Comparison of ENCODE assay signal across 31 cellular contexts in genomic region chr11:127383026-127383425, GRCh38.
"Had no signal": no experiment of that assay in that cellular context is flagged by ENCODE, and none has a peak within 500 bp of the region (broad histone marks: within the 10 kb centered on the region; RNA-seq: fewer than 3 reads in every experiment).

No MANE protein-coding gene starts in this region.

- DNase-seq: activated B cell treated with CpG ODN at 0.5 μM for 24 hours; activated CD4-positive, alpha-beta T cell treated with anti-CD3 and anti-CD28 coated beads for 48 hours; activated CD4-positive, alpha-beta T cell treated with anti-CD3 and anti-CD28 coated beads, Interleukin-2, amount 50 U/mL, for 1 hour; activated CD4-positive, alpha-beta T cell treated with anti-CD3 and anti-CD28 coated beads, Interleukin-2, amount 50 U/mL, for 48 hours; activated CD8-positive, alpha-beta memory T cell treated with anti-CD3 and anti-CD28 coated beads for 24 hours; activated CD8-positive, alpha-beta T cell treated with anti-CD3 and anti-CD28 coated beads for 36 hours; activated effector memory CD4-positive, alpha-beta T cell treated with Interleukin-2 at 50 U/mL for 16 hours; activated gamma-delta T cell treated with Interleukin-2 at 50 U/mL for 16 hours; activated naive CD4-positive, alpha-beta T cell treated with anti-CD3 and anti-CD28 coated beads, Interleukin-2, amount 50 U/mL, for 16 hours; activated naive CD4-positive, alpha-beta T cell treated with Interleukin-2 at 50 U/mL for 16 hours; activated T-cell treated with anti-CD3 and anti-CD28 coated beads, Interleukin-2, amount 50 U/mL, for 4 hours; amniotic stem cell; body of pancreas; caudate nucleus; cortex of kidney; dermis blood vessel endothelial cell; effector CD4-positive, alpha-beta T cell; effector memory CD8-positive, alpha-beta T cell; erythroblast; esophagus squamous epithelium; foreskin fibroblast; T-helper 1 cell; T-helper 17 cell; T1000; WERI-Rb-1 had no signal

- H3K27ac Mint-ChIP-seq: activated B cell treated with CpG ODN at 0.5 μM for 24 hours; activated CD8-positive, alpha-beta T cell treated with anti-CD3 and anti-CD28 coated beads for 36 hours; activated naive CD8-positive, alpha-beta T cell; activated T-helper 17 cell treated with anti-CD3 and anti-CD28 coated beads, Interleukin-2, amount 50 U/mL, for 72 hours; effector memory CD8-positive, alpha-beta T cell; T-helper 17 cell; T-helper 2 cell treated with Interferon-gamma antibody and Interleukin-4, amounts not matched to agents 5 μg/mL and 100 μg/mL, for 36 hours had no signal

- H3K36me3 Mint-ChIP-seq: activated naive CD8-positive, alpha-beta T cell had no signal

- FAIRE-seq: colon, frontal cortex had no signal

- H3K27me3 ChIP-seq: body of pancreas, esophagus squamous epithelium had no signal

- H3K27me3 Mint-ChIP-seq: activated B cell treated with CpG ODN at 0.5 μM for 24 hours; activated CD8-positive, alpha-beta T cell treated with anti-CD3 and anti-CD28 coated beads for 36 hours; activated naive CD8-positive, alpha-beta T cell; activated T-helper 17 cell treated with anti-CD3 and anti-CD28 coated beads, Interleukin-2, amount 50 U/mL, for 72 hours; effector memory CD8-positive, alpha-beta T cell; T-helper 17 cell had no signal

- H3K36me3 ChIP-seq: esophagus squamous epithelium, WERI-Rb-1 had no signal

- H3K4me1 Mint-ChIP-seq: activated B cell treated with CpG ODN at 0.5 μM for 24 hours; activated T-helper 17 cell treated with anti-CD3 and anti-CD28 coated beads, Interleukin-2, amount 50 U/mL, for 72 hours; T-helper 17 cell had no signal

- H3K4me1 ChIP-seq: body of pancreas, esophagus squamous epithelium had no signal

- H3K4me3 Mint-ChIP-seq: activated B cell treated with CpG ODN at 0.5 μM for 24 hours; activated CD8-positive, alpha-beta T cell treated with anti-CD3 and anti-CD28 coated beads for 36 hours; activated naive CD8-positive, alpha-beta T cell; activated T-cell treated with anti-CD3 and anti-CD28 coated beads, Interleukin-2, amount 50 U/mL, for 4 hours; activated T-helper 17 cell treated with anti-CD3 and anti-CD28 coated beads, Interleukin-2, amount 50 U/mL, for 72 hours; effector memory CD8-positive, alpha-beta T cell; T-helper 17 cell; T-helper 2 cell treated with Interferon-gamma antibody and Interleukin-4, amounts not matched to agents 5 μg/mL and 100 μg/mL, for 36 hours had no signal

- H3K27ac ChIP-seq: body of pancreas, esophagus squamous epithelium, WERI-Rb-1 had no signal

- H3K9me3 Mint-ChIP-seq: activated B cell treated with CpG ODN at 0.5 μM for 24 hours; activated CD8-positive, alpha-beta T cell treated with anti-CD3 and anti-CD28 coated beads for 36 hours; effector memory CD8-positive, alpha-beta T cell; T-helper 2 cell treated with Interferon-gamma antibody and Interleukin-4, amounts not matched to agents 5 μg/mL and 100 μg/mL, for 36 hours had no signal

- ATAC-seq: activated CD4-positive, CD25-positive, alpha-beta regulatory T cell treated with anti-CD3 and anti-CD28 coated beads, Interleukin-2, amount 50 U/mL, for 24 hours; activated CD8-positive, alpha-beta T cell treated with anti-CD3 and anti-CD28 coated beads for 36 hours; activated T-cell treated with anti-CD3 and anti-CD28 coated beads, Interleukin-2, amount 50 U/mL, for 4 hours; activated T-helper 17 cell treated with anti-CD3 and anti-CD28 coated beads, Interleukin-2, amount 50 U/mL, for 72 hours; body of pancreas; effector memory CD8-positive, alpha-beta T cell; T-helper 17 cell had no signal

- H3K4me3 ChIP-seq: body of pancreas, esophagus squamous epithelium had no signal

- H3K9me3 ChIP-seq: body of pancreas, esophagus squamous epithelium had no signal
